ENCODE assay signal across 8 cellular contexts in the genomic region with DNA sequence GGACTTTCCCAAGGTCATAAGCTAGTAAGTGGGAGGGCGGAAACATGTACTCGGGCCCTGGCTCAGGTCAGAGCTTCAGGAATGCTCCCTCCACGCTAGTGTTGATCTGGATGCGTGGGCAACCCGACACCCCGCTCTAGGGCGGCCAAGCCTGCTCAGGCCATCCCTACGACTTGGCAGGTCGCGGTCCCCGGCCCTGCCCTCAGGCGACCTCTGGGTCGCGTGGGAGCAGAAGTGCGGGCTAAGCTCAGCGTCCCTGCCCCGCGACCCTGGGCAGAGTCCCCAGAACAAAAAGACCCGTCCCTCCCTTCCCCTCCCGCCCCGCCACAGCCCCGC. TPM values are rescaled to one million over a fixed set of nuclear protein-coding genes. Genes with fewer than 3 reads are reported as not detected.
DNase-seq lines count a peak whose midpoint lies in the region; ATAC-seq and TF ChIP-seq lines count a peak whose summit lies in the region.

No MANE protein-coding gene starts in this region.

- TF ChIP-seq CTCF in C4-2B (conservative IDR thresholded peaks at IDR 0.05) (no peak), omental fat pad (IDR thresholded peaks at IDR 0.05) (no peak)

- ATAC-seq in GM19025 (IDR thresholded peaks at IDR 0.05; ENCODE audit: low read depth, unreplicated experiment) (peak; percentile 5), HG03354 (IDR thresholded peaks at IDR 0.05; ENCODE audit: poor library complexity, severe bottlenecking, unreplicated experiment) (peak; percentile 16), omental fat pad (ENCODE audit: low FRiP score) (peak; percentile 81), HG03139 (IDR thresholded peaks at IDR 0.05; ENCODE audit: unreplicated experiment) (no peak)

- H3K27ac ChIP-seq in C4-2B: peak overlapping the region; percentile 91

- DNase-seq in T1000 (lab: John Stamatoyannopoulos, UW) (peak; percentile 75), fibroblast of peridontal ligament (ENCODE audit: extremely low read depth) (peak; percentile 93), omental fat pad (ENCODE audit: low spot score) (no peak), NCI-H524 (lab: John Stamatoyannopoulos, UW) (no peak)

RNA-seq across cellular contexts. Expression of a gene that starts 0.8 kb away (rescaled TPM):
- total RNA-seq in omental fat pad: 10 to 100 TPM; 11.6 to 25.5 (median 18.1) TPM

Comparison
In these comparisons a context has a peak if more than half of its experiments do, and no peak if none do; other contexts are left out.
1. DNase-seq: peak in T1000 (single experiment) and fibroblast of peridontal ligament (single experiment); none in omental fat pad (single experiment) and NCI-H524 (0 of 2).